1 cellular context compared by ENCODE assay signal in the genomic region with DNA sequence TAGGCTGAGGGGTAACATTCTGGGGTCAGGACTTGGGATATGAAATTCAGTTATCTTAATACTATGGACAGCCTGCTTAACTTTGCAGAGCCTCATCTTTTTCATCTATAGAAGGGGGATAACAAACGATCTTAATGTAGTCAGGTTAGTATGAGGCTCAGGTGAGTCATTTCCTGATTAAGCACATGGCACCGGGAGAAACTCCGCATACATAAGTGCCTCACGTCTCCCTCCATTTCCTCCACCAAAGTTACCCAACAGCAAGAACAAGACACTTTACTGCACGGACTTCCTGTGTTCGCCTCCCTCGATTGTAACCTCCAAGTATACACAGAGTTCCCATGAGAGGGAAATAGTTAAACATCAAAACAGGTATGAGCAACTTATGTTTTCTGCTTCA.
TF ChIP-seq lines count a peak whose summit lies in the region.

No MANE protein-coding gene starts in this region.

TF ChIP-seq in GM23338, 12 proteins besides CTCF, POLR2A, EP300 and RAD21 (continued from another document):
- TF ChIP-seq, protein P1, sequence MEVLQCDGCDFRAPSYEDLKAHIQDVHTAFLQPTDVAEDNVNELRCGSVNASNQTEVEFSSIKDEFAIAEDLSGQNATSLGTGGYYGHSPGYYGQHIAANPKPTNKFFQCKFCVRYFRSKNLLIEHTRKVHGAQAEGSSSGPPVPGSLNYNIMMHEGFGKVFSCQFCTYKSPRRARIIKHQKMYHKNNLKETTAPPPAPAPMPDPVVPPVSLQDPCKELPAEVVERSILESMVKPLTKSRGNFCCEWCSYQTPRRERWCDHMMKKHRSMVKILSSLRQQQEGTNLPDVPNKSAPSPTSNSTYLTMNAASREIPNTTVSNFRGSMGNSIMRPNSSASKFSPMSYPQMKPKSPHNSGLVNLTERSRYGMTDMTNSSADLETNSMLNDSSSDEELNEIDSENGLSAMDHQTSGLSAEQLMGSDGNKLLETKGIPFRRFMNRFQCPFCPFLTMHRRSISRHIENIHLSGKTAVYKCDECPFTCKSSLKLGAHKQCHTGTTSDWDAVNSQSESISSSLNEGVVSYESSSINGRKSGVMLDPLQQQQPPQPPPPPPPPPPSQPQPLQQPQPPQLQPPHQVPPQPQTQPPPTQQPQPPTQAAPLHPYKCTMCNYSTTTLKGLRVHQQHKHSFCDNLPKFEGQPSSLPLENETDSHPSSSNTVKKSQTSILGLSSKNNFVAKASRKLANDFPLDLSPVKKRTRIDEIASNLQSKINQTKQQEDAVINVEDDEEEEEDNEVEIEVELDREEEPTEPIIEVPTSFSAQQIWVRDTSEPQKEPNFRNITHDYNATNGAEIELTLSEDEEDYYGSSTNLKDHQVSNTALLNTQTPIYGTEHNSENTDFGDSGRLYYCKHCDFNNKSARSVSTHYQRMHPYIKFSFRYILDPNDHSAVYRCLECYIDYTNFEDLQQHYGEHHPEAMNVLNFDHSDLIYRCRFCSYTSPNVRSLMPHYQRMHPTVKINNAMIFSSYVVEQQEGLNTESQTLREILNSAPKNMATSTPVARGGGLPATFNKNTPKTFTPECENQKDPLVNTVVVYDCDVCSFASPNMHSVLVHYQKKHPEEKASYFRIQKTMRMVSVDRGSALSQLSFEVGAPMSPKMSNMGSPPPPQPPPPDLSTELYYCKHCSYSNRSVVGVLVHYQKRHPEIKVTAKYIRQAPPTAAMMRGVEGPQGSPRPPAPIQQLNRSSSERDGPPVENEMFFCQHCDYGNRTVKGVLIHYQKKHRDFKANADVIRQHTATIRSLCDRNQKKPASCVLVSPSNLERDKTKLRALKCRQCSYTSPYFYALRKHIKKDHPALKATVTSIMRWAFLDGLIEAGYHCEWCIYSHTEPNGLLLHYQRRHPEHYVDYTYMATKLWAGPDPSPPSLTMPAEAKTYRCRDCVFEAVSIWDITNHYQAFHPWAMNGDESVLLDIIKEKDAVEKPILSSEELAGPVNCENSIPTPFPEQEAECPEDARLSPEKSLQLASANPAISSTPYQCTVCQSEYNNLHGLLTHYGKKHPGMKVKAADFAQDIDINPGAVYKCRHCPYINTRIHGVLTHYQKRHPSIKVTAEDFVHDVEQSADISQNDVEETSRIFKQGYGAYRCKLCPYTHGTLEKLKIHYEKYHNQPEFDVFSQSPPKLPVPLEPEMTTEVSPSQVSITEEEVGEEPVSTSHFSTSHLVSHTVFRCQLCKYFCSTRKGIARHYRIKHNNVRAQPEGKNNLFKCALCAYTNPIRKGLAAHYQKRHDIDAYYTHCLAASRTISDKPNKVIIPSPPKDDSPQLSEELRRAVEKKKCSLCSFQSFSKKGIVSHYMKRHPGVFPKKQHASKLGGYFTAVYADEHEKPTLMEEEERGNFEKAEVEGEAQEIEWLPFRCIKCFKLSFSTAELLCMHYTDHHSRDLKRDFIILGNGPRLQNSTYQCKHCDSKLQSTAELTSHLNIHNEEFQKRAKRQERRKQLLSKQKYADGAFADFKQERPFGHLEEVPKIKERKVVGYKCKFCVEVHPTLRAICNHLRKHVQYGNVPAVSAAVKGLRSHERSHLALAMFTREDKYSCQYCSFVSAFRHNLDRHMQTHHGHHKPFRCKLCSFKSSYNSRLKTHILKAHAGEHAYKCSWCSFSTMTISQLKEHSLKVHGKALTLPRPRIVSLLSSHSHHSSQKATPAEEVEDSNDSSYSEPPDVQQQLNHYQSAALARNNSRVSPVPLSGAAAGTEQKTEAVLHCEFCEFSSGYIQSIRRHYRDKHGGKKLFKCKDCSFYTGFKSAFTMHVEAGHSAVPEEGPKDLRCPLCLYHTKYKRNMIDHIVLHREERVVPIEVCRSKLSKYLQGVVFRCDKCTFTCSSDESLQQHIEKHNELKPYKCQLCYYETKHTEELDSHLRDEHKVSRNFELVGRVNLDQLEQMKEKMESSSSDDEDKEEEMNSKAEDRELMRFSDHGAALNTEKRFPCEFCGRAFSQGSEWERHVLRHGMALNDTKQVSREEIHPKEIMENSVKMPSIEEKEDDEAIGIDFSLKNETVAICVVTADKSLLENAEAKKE (CRISPR knock-in tag; IDR thresholded peaks at IDR 0.05), result no peak
- no peak for TF ChIP-seq NANOG (IDR thresholded peaks at IDR 0.05; ENCODE audit: borderline replicate concordance)
